Comparison of ENCODE assay signal across 8 cellular contexts in the genomic region with DNA sequence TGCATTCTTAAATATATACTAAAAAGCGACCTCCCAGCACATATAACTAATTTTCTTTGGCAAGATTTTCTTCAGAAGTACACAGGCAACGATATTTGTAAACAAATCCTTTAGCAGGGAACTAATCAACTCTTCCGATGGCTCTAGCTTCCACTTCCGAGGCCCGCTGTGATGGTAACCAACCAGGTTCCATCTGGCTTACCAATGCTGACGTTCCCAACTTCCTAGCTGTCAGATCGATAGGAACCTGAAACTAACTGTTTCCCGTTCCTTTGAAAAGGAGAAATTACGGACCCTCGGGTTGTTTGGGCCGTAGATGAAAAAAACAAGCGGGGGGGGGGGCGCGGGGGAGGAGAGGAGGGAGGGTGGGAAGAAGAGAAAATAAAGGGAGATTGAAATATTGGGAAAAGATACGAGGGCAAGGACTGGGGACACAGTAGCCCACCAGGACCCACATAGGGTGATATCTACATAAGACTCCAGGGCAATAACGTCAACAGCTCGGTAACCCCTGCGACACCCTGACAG. TPM values are rescaled to one million over a fixed set of nuclear protein-coding genes. Genes with fewer than 3 reads are reported as not detected.
DNase-seq lines count a peak whose midpoint lies in the region; ATAC-seq and TF ChIP-seq lines count a peak whose summit lies in the region.

No MANE protein-coding gene starts in this region.

- H3K27me3 ChIP-seq in CD8-positive, alpha-beta memory T cell (ENCODE audit: insufficient read depth, low read length, poor library complexity, severe bottlenecking) = no peaks in the 10 kb centered on the region
- no peaks in the 10 kb centered on the region for H3K27me3 ChIP-seq in OCI-LY1 (ENCODE audit: insufficient read depth, low read length)
- H3K27me3 ChIP-seq in right cardiac atrium (ENCODE audit: control insufficient read depth, insufficient read depth) = no peaks in the 10 kb centered on the region
- no peaks in the 10 kb centered on the region for H3K27me3 ChIP-seq in psoas muscle (ENCODE audit: insufficient read depth in 3 of 3, low read length in 2 of 3)

- DNase-seq in CD8-positive, alpha-beta memory T cell = peak; percentile 15 to 61 (median 36)
- DNase-seq in amniotic stem cell (lab: John Stamatoyannopoulos, UW) = peak; percentile 20
- DNase-seq in right cardiac atrium = no peak
- no peak for DNase-seq in psoas muscle

- intact Hi-C loops in right cardiac atrium (cut with DNase I) (no loop called here), psoas muscle (cut with DNase I) (loop anchor here in 1 of 2 donors (10.0 kb wide), 1 partner anchor 206 kb away; a partner anchor contains a TSS)

- H3K4me3 Mint-ChIP-seq in CD8-positive, alpha-beta memory T cell = peak overlapping the region; percentile 94 to 99 (median 98)

- peak; percentile 17 for ATAC-seq in GM21825 (IDR thresholded peaks at IDR 0.05; ENCODE audit: unreplicated experiment)
- peak; percentile 36 to 55 for ATAC-seq in right cardiac atrium
- peak in 3 of 4 donors; percentile 11 to 42 (median 26) for ATAC-seq in psoas muscle
- ATAC-seq in GM18868 (IDR thresholded peaks at IDR 0.05; ENCODE audit: unreplicated experiment) = no peak
- ATAC-seq in GM19351 (IDR thresholded peaks at IDR 0.05; ENCODE audit: unreplicated experiment) = no peak

- peak overlapping the region; percentile 93 for H3K27ac ChIP-seq in CD8-positive, alpha-beta memory T cell (ENCODE audit: low read depth, low read length)
- peak overlapping the region; percentile 20 for H3K27ac ChIP-seq in OCI-LY1 (ENCODE audit: low read depth, low read length, poor library complexity, severe bottlenecking)
- peak overlapping the region; percentile 83 for H3K27ac ChIP-seq in right cardiac atrium (ENCODE audit: low read length)
- peak overlapping the region; percentile 96 for H3K27ac ChIP-seq in psoas muscle

- peak overlapping the region; percentile 81 for H3K4me3 ChIP-seq in CD8-positive, alpha-beta memory T cell (ENCODE audit: low read length)
- H3K4me3 ChIP-seq in OCI-LY1 (ENCODE audit: low read depth, low read length, poor library complexity, severe bottlenecking) (peak overlapping the region; percentile 90), right cardiac atrium (ENCODE audit: low read length) (peak overlapping the region; percentile 75), psoas muscle (peak overlapping the region; percentile 91)

- H3K27ac Mint-ChIP-seq in CD8-positive, alpha-beta memory T cell = peak overlapping the region; percentile 89 to 99 (median 98)

- H3K9ac ChIP-seq in OCI-LY1 (ENCODE audit: low read length) = peak overlapping the region; percentile 86

- peaks cover 36% of the 10 kb centered on the region for H3K4me1 ChIP-seq in CD8-positive, alpha-beta memory T cell (ENCODE audit: insufficient read depth, low read length)
- H3K4me1 ChIP-seq in OCI-LY1 (ENCODE audit: insufficient read depth, low read length, severe bottlenecking) = peaks cover 31% of the 10 kb centered on the region
- H3K4me1 ChIP-seq in right cardiac atrium (ENCODE audit: control insufficient read depth, insufficient read depth, low read length) = no peaks in the 10 kb centered on the region
- H3K4me1 ChIP-seq in psoas muscle = peaks cover 20% of the 10 kb centered on the region

- no peaks in the 10 kb centered on the region for H3K9me3 ChIP-seq in CD8-positive, alpha-beta memory T cell (ENCODE audit: low read length)
- H3K9me3 ChIP-seq in OCI-LY1 (ENCODE audit: low read length) (no peaks in the 10 kb centered on the region), right cardiac atrium (ENCODE audit: control insufficient read depth, low read length) (no peaks in the 10 kb centered on the region), psoas muscle (no peaks in the 10 kb centered on the region)

- H2AFZ ChIP-seq in OCI-LY1 (ENCODE audit: low read length) = no peak overlapping the region

- H4K20me1 ChIP-seq in OCI-LY1 (ENCODE audit: insufficient read depth, low read length) = no peaks in the 10 kb centered on the region; the same call in 1 of the 2 replicates

- H3K36me3 ChIP-seq in CD8-positive, alpha-beta memory T cell (ENCODE audit: insufficient read depth, low read length) = peaks cover 5% of the 10 kb centered on the region
- H3K36me3 ChIP-seq in OCI-LY1 (ENCODE audit: insufficient read depth, low read length) (peaks cover 30% of the 10 kb centered on the region), psoas muscle (ENCODE audit: insufficient read depth in 1 of 2, low read depth in 1 of 2) (peaks cover 0 to 16% of the 10 kb centered on the region in 2 donors)

- peaks cover 39% of the 10 kb centered on the region for H3K79me2 ChIP-seq in OCI-LY1 (ENCODE audit: insufficient read depth, low read length)

- TF ChIP-seq CTCF in OCI-LY1 (IDR thresholded peaks at IDR 0.05; ENCODE audit: low read length) = no peak
- TF ChIP-seq CTCF in psoas muscle (IDR thresholded peaks at IDR 0.05) = no peak

- no peaks in the 10 kb centered on the region for H3K9me2 ChIP-seq in OCI-LY1 (ENCODE audit: low read depth, low read length)

- peaks cover 0 to 33% (median 3%) of the 10 kb centered on the region in 3 donors for H3K36me3 Mint-ChIP-seq in CD8-positive, alpha-beta memory T cell

- H3F3A ChIP-seq in OCI-LY1 (ENCODE audit: insufficient read depth, low read length) = 0 out of 2 replicates have a peak, but pooled peaks cover 3% of the 10 kb centered on the region

- H3K9me3 Mint-ChIP-seq in CD8-positive, alpha-beta memory T cell = no peaks in the 10 kb centered on the region

- CTCF ChIA-PET in CD8-positive, alpha-beta memory T cell (lab: Charles Lee) = interaction anchor here (1.5 kb wide), 1 partner anchor 14 kb away, joined by 4 read pairs; no protein-coding TSS in a partner anchor

- peak overlapping the region; percentile 87 for H3K4me2 ChIP-seq in OCI-LY1 (ENCODE audit: low read length)

- POLR2A ChIA-PET in CD8-positive, alpha-beta memory T cell (lab: Charles Lee) = interaction anchor here (1.0 to 2.0 kb wide), 3 partner anchors 9 to 207 kb away, joined by 3 to 16 read pairs (median 3); a partner anchor contains a TSS

- H3K27me3 Mint-ChIP-seq in CD8-positive, alpha-beta memory T cell = peaks cover 0 to 4% of the 10 kb centered on the region in 2 donors

- peaks cover 48 to 60% (median 54%) of the 10 kb centered on the region in 3 donors for H3K4me1 Mint-ChIP-seq in CD8-positive, alpha-beta memory T cell

- under 1% methylated on average over 16 of the region's 18 CpGs for WGBS in right cardiac atrium
- 0 to 1% (median 1%) methylated on average over 15 to 16 of the region's 18 CpGs for WGBS in psoas muscle, 3 donors

RNA-seq across cellular contexts. Expression of a gene that starts 0.5 kb away (rescaled TPM):
- 10 to 100 TPM; 39.9 to 40.7 TPM for total RNA-seq in CD8-positive, alpha-beta memory T cell
- polyA plus RNA-seq in CD8-positive, alpha-beta memory T cell = 49.9 TPM
- total RNA-seq in right cardiac atrium = 10 to 100 TPM; 13.0 to 18.8 (median 14.5) TPM
- 19.5 TPM for polyA plus RNA-seq in right cardiac atrium
- total RNA-seq in psoas muscle = 10 to 100 TPM; 11.8 to 16.2 (median 14.2) TPM
- 10 to 100 TPM; 15.4 to 23.3 (median 15.6) TPM for polyA plus RNA-seq in psoas muscle

Comparison
In these comparisons a context has a peak if more than half of its experiments do, and no peak if none do; other contexts are left out.
1. DNase-seq: peak in CD8-positive, alpha-beta memory T cell (5 of 5) and amniotic stem cell (single experiment); none in right cardiac atrium (0 of 3) and psoas muscle (0 of 2).
2. H3K27ac ChIP-seq: peak in every context shown above with its lines; median percentile 96 in psoas muscle; 93 in CD8-positive, alpha-beta memory T cell; 83 in right cardiac atrium; 20 in OCI-LY1.
3. ATAC-seq: peak in GM21825 (single experiment), right cardiac atrium (2 of 2) and psoas muscle (3 of 4); none in GM18868 (single experiment) and GM19351 (single experiment).
4. Peak in every context shown above with its lines, with median percentiles within 50 percentile points of each other: H3K4me3 ChIP-seq.